ENCODE assay signal across 8 cellular contexts in the genomic region with DNA sequence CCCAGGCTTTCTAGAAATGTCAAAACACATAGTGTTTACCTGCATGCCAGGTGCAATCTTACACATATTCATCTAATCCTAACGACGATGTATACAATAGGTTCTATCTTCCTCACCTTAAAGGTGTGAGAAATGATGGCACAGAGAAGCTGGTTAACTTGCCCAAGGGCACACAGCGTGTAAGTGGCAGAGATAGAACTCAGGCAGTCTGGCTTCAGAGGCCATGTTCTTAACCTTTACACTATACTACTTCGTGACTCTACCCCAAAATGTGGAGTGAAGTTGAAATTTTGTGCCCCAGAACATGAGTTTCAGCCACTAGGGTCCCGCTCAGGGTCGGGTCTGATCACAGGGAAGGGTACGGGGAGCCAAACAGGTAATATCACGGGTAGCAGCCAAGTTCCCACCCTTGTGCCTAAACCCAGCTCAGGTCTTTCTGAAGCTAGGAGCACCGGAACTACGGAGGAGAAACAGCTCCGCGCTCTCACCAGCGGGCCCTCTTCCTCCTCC. TPM values are rescaled to one million over a fixed set of nuclear protein-coding genes. Genes with fewer than 3 reads are reported as not detected.
DNase-seq lines count a peak whose midpoint lies in the region; ATAC-seq, FAIRE-seq and TF ChIP-seq lines count a peak whose summit lies in the region.

No MANE protein-coding gene starts in this region.

- H3K27me3 ChIP-seq in layer of hippocampus (ENCODE audit: control insufficient read depth, insufficient read depth, low read length) (no peaks in the 10 kb centered on the region), thoracic aorta (replicated peaks; ENCODE audit: insufficient read depth) (no peaks in the 10 kb centered on the region)

- no peaks in the 10 kb centered on the region for H3K9me3 ChIP-seq in thoracic aorta

- 0 to 2% (median 1%) methylated on average over 13 of the region's 13 CpGs for WGBS in adipose tissue, 3 donors

- DNase-seq in GM12891 (ENCODE audit: insufficient read length, low spot score) (no peak), thoracic aorta (ENCODE audit: low spot score) (no peak), DMS153 treated with DMSO at 0.1 percent for 48 hours (lab: John Stamatoyannopoulos, UW; ENCODE audit: unreplicated experiment) (no peak)
- DNase-seq in activated CD4-positive, alpha-beta T cell treated with anti-CD3 and anti-CD28 coated beads, Interleukin-2, amount 50 U/mL, for 4 hours: no peak
- DNase-seq in activated CD4-positive, CD25-positive, alpha-beta regulatory T cell (lab: John Stamatoyannopoulos, UW): no peak

- TF ChIP-seq CTCF in thoracic aorta (IDR thresholded peaks at IDR 0.05): no peak

- H3K27ac ChIP-seq in adipose tissue (ENCODE audit: low read depth, low read length) (peak overlapping the region; percentile 85), layer of hippocampus (ENCODE audit: low read depth, low read length) (peak overlapping the region; percentile 92), thoracic aorta (peak overlapping the region; percentile 94 to 96)

- H3K4me1 ChIP-seq in thoracic aorta (ENCODE audit: control insufficient read depth in 1 of 2, low read depth in 2 of 2): peaks cover 22 to 46% of the 10 kb centered on the region in 2 donors

- ATAC-seq in HG03432 (IDR thresholded peaks at IDR 0.05; ENCODE audit: unreplicated experiment) (peak; percentile 4), thoracic aorta (ENCODE audit: insufficient number of reproducible peaks, low FRiP score, low read depth) (no peak)

- peak; percentile 59 for FAIRE-seq in GM12891 (lab: Jason Lieb, UNC)

- H3K36me3 ChIP-seq in thoracic aorta: peaks cover 33% of the 10 kb centered on the region

- peak overlapping the region; percentile 89 for H3K4me3 ChIP-seq in thoracic aorta

- no peak for TF ChIP-seq POLR2A in GM12891 (IDR thresholded peaks at IDR 0.05; ENCODE audit: low read depth, low read length)

TF ChIP-seq in GM12891, 5 proteins besides CTCF, POLR2A, EP300 and RAD21:
- TF ChIP-seq TAF1 (IDR thresholded peaks at IDR 0.05; ENCODE audit: low read depth, low read length): no peak
- TF ChIP-seq PAX5 (IDR thresholded peaks at IDR 0.05; ENCODE audit: insufficient read depth, low read length, severe bottlenecking): no peak
- no peak for TF ChIP-seq POLR2AphosphoS5 (IDR thresholded peaks at IDR 0.05; ENCODE audit: low read depth, low read length)
- TF ChIP-seq SPI1 (IDR thresholded peaks at IDR 0.05; ENCODE audit: low read depth, low read length): no peak
- peak; percentile 64; the same call in 1 of the 2 replicates for TF ChIP-seq POU2F2 (IDR thresholded peaks at IDR 0.05; ENCODE audit: low read depth, low read length)

RNA-seq across cellular contexts. Expression of a gene that starts 0.5 kb away (rescaled TPM):
- 30.4 TPM for polyA plus RNA-seq in GM12891 (2012; ENCODE audit: low read depth, missing spikeins)
- 10 to 100 TPM; 34.7 to 40.3 (median 36.9) TPM for polyA plus RNA-seq in adipose tissue
- total RNA-seq in thoracic aorta: 10 to 100 TPM; 31.4 to 43.2 TPM

RNA-seq across cellular contexts. Expression of a gene that starts 0.7 kb away (rescaled TPM):
- 13,687 TPM for polyA plus RNA-seq in GM12891 (2012; ENCODE audit: low read depth, missing spikeins)
- 1,000 to 10,000 TPM; 3,971 to 5,636 (median 5,545) TPM for polyA plus RNA-seq in adipose tissue
- 1,000 to 10,000 TPM; 1,163 to 1,178 TPM for total RNA-seq in thoracic aorta

RNA-seq across cellular contexts. Expression of a gene that starts 5.8 kb away (rescaled TPM):
- polyA plus RNA-seq in GM12891 (2012; ENCODE audit: low read depth, missing spikeins): 3.0 TPM
- polyA plus RNA-seq in adipose tissue: 1 to 10 TPM; 4.0 to 9.3 (median 8.5) TPM
- 10 to 100 TPM; 18.1 to 27.3 TPM for total RNA-seq in thoracic aorta

RNA-seq across cellular contexts. Expression of a gene that starts 17.9 kb away (rescaled TPM):
- polyA plus RNA-seq in GM12891 (2012; ENCODE audit: low read depth, missing spikeins): 47.4 TPM
- 10 to 100 TPM; 27.5 to 47.4 (median 42.7) TPM for polyA plus RNA-seq in adipose tissue
- 10 to 100 TPM; 42.6 to 60.3 TPM for total RNA-seq in thoracic aorta

RNA-seq across cellular contexts. Expression of a gene that starts 18.2 kb away (rescaled TPM):
- 143 TPM for polyA plus RNA-seq in GM12891 (2012; ENCODE audit: low read depth, missing spikeins)
- polyA plus RNA-seq in adipose tissue: 100 to 1,000 TPM in 1 of 3 donors, 10 to 100 TPM in 2; 47.0 to 131 (median 77.7) TPM
- total RNA-seq in thoracic aorta: 10 to 100 TPM; 26.8 to 31.9 TPM
